16 cellular contexts compared by ENCODE assay signal in the genomic region with DNA sequence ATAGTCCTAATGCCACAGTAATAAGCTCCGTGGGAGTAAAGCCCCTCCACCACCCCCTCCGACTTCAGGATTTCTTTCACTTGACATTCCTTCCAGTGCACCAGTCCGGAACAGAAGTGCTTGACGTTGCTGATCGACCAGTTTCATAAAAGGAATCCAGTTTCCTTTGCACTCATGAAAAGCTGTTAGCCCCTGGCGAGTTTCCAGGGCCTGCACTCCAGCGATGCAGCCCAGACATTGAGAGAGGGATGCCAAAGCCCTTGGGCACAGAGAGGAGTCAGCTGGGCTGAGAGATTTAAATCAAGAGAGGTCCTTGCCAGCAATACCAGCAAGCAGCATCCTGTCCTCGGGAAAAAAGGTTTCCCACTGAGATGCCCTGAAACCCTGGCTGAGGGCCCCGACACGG.
DNase-seq lines count a peak whose midpoint lies in the region; ATAC-seq and TF ChIP-seq lines count a peak whose summit lies in the region.
"Had no signal": no experiment of that assay in that cellular context is flagged by ENCODE, and none has a peak within 500 bp of the region (broad histone marks: within the 10 kb centered on the region; RNA-seq: fewer than 3 reads in every experiment).

No MANE protein-coding gene starts in this region.

- TF ChIP-seq CTCF in mucosa of descending colon (IDR thresholded peaks at IDR 0.05) = no peak

- no peaks in the 10 kb centered on the region for H3K36me3 ChIP-seq in mucosa of descending colon (ENCODE audit: low read depth)

- intact Hi-C loops in mucosa of descending colon (cut with DNase I, micrococcal nuclease) = no loop called here

- DNase-seq in DMS 273 treated with DMSO at 0.1 percent for 48 hours (lab: John Stamatoyannopoulos, UW) (peak; percentile 57), NCI-H1105 treated with DMSO at 0.1 percent for 48 hours (lab: John Stamatoyannopoulos, UW) (peak; percentile 88), RPMI8226 (peak; percentile 21), kidney tubule cell (ENCODE audit: low spot score) (peak; percentile 52), mucosa of descending colon (no peak)
- DNase-seq: activated CD4-positive, alpha-beta T cell treated with anti-CD3 and anti-CD28 coated beads for 4 hours; aorta; effector CD8-positive, alpha-beta T cell; glutamatergic neuron; kidney; stimulated activated CD4-positive, alpha-beta T cell treated with anti-CD3 and anti-CD28 coated beads, Interleukin-4, amount 100 ng/mL, for 4 hours; stimulated activated naive CD4-positive, alpha-beta T cell; T-helper 1 cell had no signal

- no peaks in the 10 kb centered on the region for H3K4me1 ChIP-seq in mucosa of descending colon (ENCODE audit: low read depth)

- H3K9me3 ChIP-seq in mucosa of descending colon = no peaks in the 10 kb centered on the region

- ATAC-seq in GM18909 (IDR thresholded peaks at IDR 0.05; ENCODE audit: poor library complexity, unreplicated experiment) = no peak
- ATAC-seq in mucosa of descending colon = no peak
- ATAC-seq in GM19455 (IDR thresholded peaks at IDR 0.05; ENCODE audit: unreplicated experiment) = no peak
- ATAC-seq in HG03565 (IDR thresholded peaks at IDR 0.05; ENCODE audit: unreplicated experiment) = no peak

- no peak overlapping the region for H3K4me3 ChIP-seq in mucosa of descending colon

Comparison
In these comparisons a context has a peak if more than half of its experiments do, and no peak if none do; other contexts are left out.
1. DNase-seq: peak in DMS 273 treated with DMSO at 0.1 percent for 48 hours (single experiment), NCI-H1105 treated with DMSO at 0.1 percent for 48 hours (single experiment), RPMI8226 (single experiment) and kidney tubule cell (single experiment); none in mucosa of descending colon (0 of 3).